ENCODE assay signal across 9 cellular contexts in genomic region chr2:63544017-63544627, GRCh38. TPM values are rescaled to one million over a fixed set of nuclear protein-coding genes. Genes with fewer than 3 reads are reported as not detected.
DNase-seq lines count a peak whose midpoint lies in the region; ATAC-seq and TF ChIP-seq lines count a peak whose summit lies in the region.
"Had no signal": no experiment of that assay in that cellular context is flagged by ENCODE, and none has a peak within 500 bp of the region (broad histone marks: within the 10 kb centered on the region; RNA-seq: fewer than 3 reads in every experiment).

No MANE protein-coding gene starts in this region.

- H3K27ac Mint-ChIP-seq in chondrocyte (ENCODE audit: unreplicated experiment) = no peak overlapping the region
- H3K27ac Mint-ChIP-seq in activated T-cell treated with anti-CD3 and anti-CD28 coated beads, Interleukin-2, amount 50 U/mL, for 24 hours = no peak overlapping the region

- no peaks in the 10 kb centered on the region for H3K4me1 Mint-ChIP-seq in chondrocyte (ENCODE audit: low read depth)
- no peaks in the 10 kb centered on the region for H3K4me1 Mint-ChIP-seq in activated T-cell treated with anti-CD3 and anti-CD28 coated beads, Interleukin-2, amount 50 U/mL, for 24 hours (ENCODE audit: low read depth)

- intact Hi-C loops in left lung (cut with DNase I) = no loop called here

- no peak overlapping the region for H2AFZ ChIP-seq in parathyroid adenoma

- H3K4me3 ChIP-seq in parathyroid adenoma (ENCODE audit: low read depth, low read length) = no peak overlapping the region
- no peak overlapping the region for H3K4me3 ChIP-seq in left lung
- H3K4me3 ChIP-seq: skin epidermis had no signal

- no peak overlapping the region for H3K27ac ChIP-seq in parathyroid adenoma
- H3K27ac ChIP-seq in left lung = no peak overlapping the region
- H3K27ac ChIP-seq: skin epidermis had no signal

- TF ChIP-seq CTCF in chondrocyte (IDR thresholded peaks at IDR 0.05) (peak; percentile 88), parathyroid adenoma (IDR thresholded peaks at IDR 0.05) (peak; percentile 44), left lung (IDR thresholded peaks at IDR 0.05) (no peak)

- no peaks in the 10 kb centered on the region for H3K27me3 ChIP-seq in parathyroid adenoma (ENCODE audit: control insufficient read depth, insufficient read depth, low read length)
- no peaks in the 10 kb centered on the region for H3K27me3 ChIP-seq in left lung

- no peak overlapping the region for H3K9ac ChIP-seq in parathyroid adenoma

- H3K4me1 ChIP-seq in parathyroid adenoma (no peaks in the 10 kb centered on the region), left lung (no peaks in the 10 kb centered on the region)

- H3K79me2 ChIP-seq in parathyroid adenoma = peaks cover 2% of the 10 kb centered on the region

- no peak overlapping the region for H3K4me2 ChIP-seq in parathyroid adenoma (ENCODE audit: low read length)

- peaks cover 8% of the 10 kb centered on the region for H3K9me3 Mint-ChIP-seq in chondrocyte (ENCODE audit: low read depth)
- peaks cover 8% of the 10 kb centered on the region for H3K9me3 Mint-ChIP-seq in activated T-cell treated with anti-CD3 and anti-CD28 coated beads, Interleukin-2, amount 50 U/mL, for 24 hours

- no peaks in the 10 kb centered on the region for H3K36me3 Mint-ChIP-seq in chondrocyte (ENCODE audit: low read depth)
- H3K36me3 Mint-ChIP-seq in activated T-cell treated with anti-CD3 and anti-CD28 coated beads, Interleukin-2, amount 50 U/mL, for 24 hours (ENCODE audit: low read depth) = peaks cover 5% of the 10 kb centered on the region

- H3K4me3 Mint-ChIP-seq in chondrocyte (ENCODE audit: unreplicated experiment) = no peak overlapping the region
- H3K4me3 Mint-ChIP-seq in activated T-cell treated with anti-CD3 and anti-CD28 coated beads, Interleukin-2, amount 50 U/mL, for 24 hours = no peak overlapping the region

- H3K9me3 ChIP-seq in parathyroid adenoma (ENCODE audit: control insufficient read depth, low read length) = no peaks in the 10 kb centered on the region
- H3K9me3 ChIP-seq in left lung = no peaks in the 10 kb centered on the region

- H3K36me3 ChIP-seq in parathyroid adenoma (ENCODE audit: control insufficient read depth, insufficient read depth, low read length) = no peaks in the 10 kb centered on the region
- H3K36me3 ChIP-seq in left lung = no peaks in the 10 kb centered on the region

- ATAC-seq in left lung = no peak

- no peaks in the 10 kb centered on the region for H3K27me3 Mint-ChIP-seq in chondrocyte (ENCODE audit: low read depth)
- no peaks in the 10 kb centered on the region for H3K27me3 Mint-ChIP-seq in activated T-cell treated with anti-CD3 and anti-CD28 coated beads, Interleukin-2, amount 50 U/mL, for 24 hours

- DNase-seq in NCI-H2171 treated with DMSO at 0.1 percent for 48 hours (lab: John Stamatoyannopoulos, UW) = peak; percentile 46
- no peak for DNase-seq in NCI-H2171 (lab: John Stamatoyannopoulos, UW)
- DNase-seq in NCI-H1417 treated with DMSO at 0.1 percent for 48 hours (lab: John Stamatoyannopoulos, UW) = peak; percentile 18
- DNase-seq in chondrocyte (ENCODE audit: low spot score) = no peak
- no peak for DNase-seq in activated T-cell treated with anti-CD3 and anti-CD28 coated beads, Interleukin-2, amount 50 U/mL, for 24 hours
- DNase-seq in stimulated activated CD4-positive, alpha-beta T cell treated with anti-CD3 and anti-CD28 coated beads, Interleukin-4, amount 100 ng/mL, for 4 hours = no peak
- no peak for DNase-seq in left lung

RNA-seq across cellular contexts. Expression of gene WDPCP, which starts 44.2 kb away (rescaled TPM):
- total RNA-seq in chondrocyte (8.2 to 15.9 TPM (median 8.6 TPM) in 3 replicates), left lung (10 to 100 TPM in 1 of 2 donors, 1 to 10 TPM in 1; 9.0 to 10.8 TPM)

RNA-seq across cellular contexts. Expression of gene MDH1, which starts 44.6 kb away (rescaled TPM):
- total RNA-seq in chondrocyte = 93.9 to 114 TPM (median 103 TPM) in 3 replicates
- total RNA-seq in left lung = 100 to 1,000 TPM; 129 to 130 TPM

Comparison
In these comparisons a context has a peak if more than half of its experiments do, and no peak if none do; other contexts are left out.
1. DNase-seq: peak in NCI-H2171 treated with DMSO at 0.1 percent for 48 hours (single experiment) and NCI-H1417 treated with DMSO at 0.1 percent for 48 hours (single experiment); none in NCI-H2171 (single experiment), chondrocyte (single experiment), activated T-cell treated with anti-CD3 and anti-CD28 coated beads, Interleukin-2, amount 50 U/mL, for 24 hours (single experiment), stimulated activated CD4-positive, alpha-beta T cell treated with anti-CD3 and anti-CD28 coated beads, Interleukin-4, amount 100 ng/mL, for 4 hours (0 of 2) and left lung (0 of 2).
2. CTCF ChIP-seq: peak in chondrocyte (single experiment) and parathyroid adenoma (single experiment); none in left lung (0 of 2).